1 cellular context compared by ENCODE assay signal in the genomic region with DNA sequence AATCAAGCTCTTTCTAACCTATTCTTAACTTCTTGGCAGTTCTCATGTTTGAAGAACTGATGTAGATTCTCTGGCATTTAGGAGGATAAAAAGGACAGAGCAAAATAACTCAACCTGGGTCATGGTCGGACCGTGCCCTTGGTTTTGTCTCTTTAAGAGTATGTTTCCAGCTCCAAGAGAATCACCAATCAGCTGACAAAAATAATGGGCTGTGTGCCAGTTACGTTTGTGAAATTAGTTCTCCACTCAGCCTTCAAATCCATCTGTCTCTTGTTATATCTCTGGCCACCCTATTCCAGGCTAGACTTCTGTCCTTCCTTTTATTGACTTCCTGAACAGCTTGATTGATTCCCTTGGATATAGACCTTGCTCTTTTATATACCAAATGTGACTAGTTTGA.
TF ChIP-seq lines count a peak whose summit lies in the region.

No MANE protein-coding gene starts in this region.

TF ChIP-seq in WTC11, 78 proteins besides CTCF, POLR2A, EP300 and RAD21 (continued from another document):
- TF ChIP-seq, protein P1, sequence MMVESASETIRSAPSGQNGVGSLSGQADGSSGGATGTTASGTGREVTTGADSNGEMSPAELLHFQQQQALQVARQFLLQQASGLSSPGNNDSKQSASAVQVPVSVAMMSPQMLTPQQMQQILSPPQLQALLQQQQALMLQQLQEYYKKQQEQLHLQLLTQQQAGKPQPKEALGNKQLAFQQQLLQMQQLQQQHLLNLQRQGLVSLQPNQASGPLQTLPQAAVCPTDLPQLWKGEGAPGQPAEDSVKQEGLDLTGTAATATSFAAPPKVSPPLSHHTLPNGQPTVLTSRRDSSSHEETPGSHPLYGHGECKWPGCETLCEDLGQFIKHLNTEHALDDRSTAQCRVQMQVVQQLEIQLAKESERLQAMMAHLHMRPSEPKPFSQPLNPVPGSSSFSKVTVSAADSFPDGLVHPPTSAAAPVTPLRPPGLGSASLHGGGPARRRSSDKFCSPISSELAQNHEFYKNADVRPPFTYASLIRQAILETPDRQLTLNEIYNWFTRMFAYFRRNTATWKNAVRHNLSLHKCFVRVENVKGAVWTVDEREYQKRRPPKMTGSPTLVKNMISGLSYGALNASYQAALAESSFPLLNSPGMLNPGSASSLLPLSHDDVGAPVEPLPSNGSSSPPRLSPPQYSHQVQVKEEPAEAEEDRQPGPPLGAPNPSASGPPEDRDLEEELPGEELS (CRISPR knock-in tag; IDR thresholded peaks at IDR 0.05) = no peak
- TF ChIP-seq, protein P2, sequence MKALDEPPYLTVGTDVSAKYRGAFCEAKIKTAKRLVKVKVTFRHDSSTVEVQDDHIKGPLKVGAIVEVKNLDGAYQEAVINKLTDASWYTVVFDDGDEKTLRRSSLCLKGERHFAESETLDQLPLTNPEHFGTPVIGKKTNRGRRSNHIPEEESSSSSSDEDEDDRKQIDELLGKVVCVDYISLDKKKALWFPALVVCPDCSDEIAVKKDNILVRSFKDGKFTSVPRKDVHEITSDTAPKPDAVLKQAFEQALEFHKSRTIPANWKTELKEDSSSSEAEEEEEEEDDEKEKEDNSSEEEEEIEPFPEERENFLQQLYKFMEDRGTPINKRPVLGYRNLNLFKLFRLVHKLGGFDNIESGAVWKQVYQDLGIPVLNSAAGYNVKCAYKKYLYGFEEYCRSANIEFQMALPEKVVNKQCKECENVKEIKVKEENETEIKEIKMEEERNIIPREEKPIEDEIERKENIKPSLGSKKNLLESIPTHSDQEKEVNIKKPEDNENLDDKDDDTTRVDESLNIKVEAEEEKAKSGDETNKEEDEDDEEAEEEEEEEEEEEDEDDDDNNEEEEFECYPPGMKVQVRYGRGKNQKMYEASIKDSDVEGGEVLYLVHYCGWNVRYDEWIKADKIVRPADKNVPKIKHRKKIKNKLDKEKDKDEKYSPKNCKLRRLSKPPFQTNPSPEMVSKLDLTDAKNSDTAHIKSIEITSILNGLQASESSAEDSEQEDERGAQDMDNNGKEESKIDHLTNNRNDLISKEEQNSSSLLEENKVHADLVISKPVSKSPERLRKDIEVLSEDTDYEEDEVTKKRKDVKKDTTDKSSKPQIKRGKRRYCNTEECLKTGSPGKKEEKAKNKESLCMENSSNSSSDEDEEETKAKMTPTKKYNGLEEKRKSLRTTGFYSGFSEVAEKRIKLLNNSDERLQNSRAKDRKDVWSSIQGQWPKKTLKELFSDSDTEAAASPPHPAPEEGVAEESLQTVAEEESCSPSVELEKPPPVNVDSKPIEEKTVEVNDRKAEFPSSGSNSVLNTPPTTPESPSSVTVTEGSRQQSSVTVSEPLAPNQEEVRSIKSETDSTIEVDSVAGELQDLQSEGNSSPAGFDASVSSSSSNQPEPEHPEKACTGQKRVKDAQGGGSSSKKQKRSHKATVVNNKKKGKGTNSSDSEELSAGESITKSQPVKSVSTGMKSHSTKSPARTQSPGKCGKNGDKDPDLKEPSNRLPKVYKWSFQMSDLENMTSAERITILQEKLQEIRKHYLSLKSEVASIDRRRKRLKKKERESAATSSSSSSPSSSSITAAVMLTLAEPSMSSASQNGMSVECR (CRISPR knock-in tag; IDR thresholded peaks at IDR 0.05; ENCODE audit: borderline replicate concordance) = no peak
- TF ChIP-seq SMAD4 (CRISPR knock-in tag; IDR thresholded peaks at IDR 0.05) = no peak
- no peak for TF ChIP-seq KAT7 (CRISPR knock-in tag; IDR thresholded peaks at IDR 0.05; ENCODE audit: borderline replicate concordance)
